ENCODE assay signal across 8 cellular contexts in genomic region chr18:5238371-5238758, GRCh38. TPM values are rescaled to one million over a fixed set of nuclear protein-coding genes. Genes with fewer than 3 reads are reported as not detected.
DNase-seq lines count a peak whose midpoint lies in the region; TF ChIP-seq lines count a peak whose summit lies in the region.

No MANE protein-coding gene starts in this region.

- 0 to 1% methylated on average over 27 to 29 of the region's 30 CpGs for WGBS in mesodermal cell (ENCODE audit: insufficient coverage in 2 of 2), 2 experiments

- peaks cover 15% of the 10 kb centered on the region for H3K36me3 Mint-ChIP-seq in Caco-2 (ENCODE audit: insufficient read depth, unreplicated experiment)

- H3K4me3 ChIP-seq in Caco-2 (ENCODE audit: low read depth, low read length) = peak overlapping the region; percentile 87
- peak overlapping the region; percentile 80 for H3K4me3 ChIP-seq in effector memory CD4-positive, alpha-beta T cell (ENCODE audit: insufficient read depth, low read depth, low read length, poor library complexity, severe bottlenecking)
- H3K4me3 ChIP-seq in mesodermal cell (ENCODE audit: extremely low read depth, insufficient read depth, low read length, poor library complexity, severe bottlenecking) = peak overlapping the region; percentile 74

- H3K27ac ChIP-seq in effector memory CD4-positive, alpha-beta T cell (ENCODE audit: insufficient read depth, low read length, poor library complexity, severe bottlenecking) = peak overlapping the region; percentile 95
- H3K27ac ChIP-seq in mesodermal cell (ENCODE audit: low read depth, low read length, severe bottlenecking) = peak overlapping the region; percentile 98

- H3K27ac Mint-ChIP-seq in Caco-2 (ENCODE audit: unreplicated experiment) = peak overlapping the region; percentile 98

- H3K4me1 Mint-ChIP-seq in Caco-2 (ENCODE audit: low read depth, unreplicated experiment) = no peaks in the 10 kb centered on the region

- TF ChIP-seq CTCF in Caco-2 (IDR thresholded peaks at IDR 0.05; ENCODE audit: insufficient read depth in 1 of 2, low read depth in 1 of 2, low read length in 1 of 2, severe bottlenecking in 1 of 2, unreplicated experiment in 1 of 2) (no peak), GM20000 (IDR thresholded peaks at IDR 0.05; ENCODE audit: extremely low read depth, missing control alignments) (no peak)

- peaks cover 5% of the 10 kb centered on the region; the same call in 1 of the 2 replicates for H3K4me1 ChIP-seq in Caco-2
- peaks cover 21% of the 10 kb centered on the region for H3K4me1 ChIP-seq in effector memory CD4-positive, alpha-beta T cell (ENCODE audit: control insufficient read depth, insufficient read depth, low read length, poor library complexity, severe bottlenecking)
- no peaks in the 10 kb centered on the region for H3K4me1 ChIP-seq in mesodermal cell (ENCODE audit: control insufficient read depth, insufficient read depth, low read length, poor library complexity, severe bottlenecking)

- no peaks in the 10 kb centered on the region for H3K27me3 ChIP-seq in Caco-2 (replicated peaks; ENCODE audit: control insufficient read depth, insufficient read depth, low read length)
- H3K27me3 ChIP-seq in effector memory CD4-positive, alpha-beta T cell (replicated peaks; ENCODE audit: control insufficient read depth, insufficient read depth, low read length, poor library complexity, severe bottlenecking) = no peaks in the 10 kb centered on the region

- no TSS peak for BruUV-seq in Caco-2 (replicated peaks; lab: Mats Ljungman, UMichigan)

- no peaks in the 10 kb centered on the region for H3K27me3 Mint-ChIP-seq in Caco-2 (ENCODE audit: insufficient read depth, unreplicated experiment)

- CTCF ChIA-PET in Caco-2 (lab: Charles Lee) = interaction anchor here (0.6 to 1.6 kb wide), 2 partner anchors 56 to 58 kb away, joined by 3 to 5 read pairs; no protein-coding TSS in a partner anchor

- H3K36me3 ChIP-seq in Caco-2 (ENCODE audit: control insufficient read depth, insufficient read depth, low read length) (peaks cover 3% of the 10 kb centered on the region; the same call in 1 of the 2 replicates), mesodermal cell (ENCODE audit: control insufficient read depth, insufficient read depth, low read length) (peaks cover 15% of the 10 kb centered on the region)
- peaks cover 7% of the 10 kb centered on the region for H3K36me3 ChIP-seq in effector memory CD4-positive, alpha-beta T cell (ENCODE audit: control insufficient read depth, insufficient read depth, low read length)

- no peaks in the 10 kb centered on the region for H3K9me3 ChIP-seq in Caco-2
- H3K9me3 ChIP-seq in effector memory CD4-positive, alpha-beta T cell (ENCODE audit: control insufficient read depth, low read length) = no peaks in the 10 kb centered on the region
- no peaks in the 10 kb centered on the region for H3K9me3 ChIP-seq in mesodermal cell (ENCODE audit: control insufficient read depth, low read length)

- H3K4me3 Mint-ChIP-seq in Caco-2 (ENCODE audit: unreplicated experiment) = peak overlapping the region; percentile 93

- peak; percentile 74 to 81 for DNase-seq in Caco-2
- peak; percentile 47 for DNase-seq in GM20000 (ENCODE audit: low spot score)
- peak; percentile 88 for DNase-seq in HT-29 (ENCODE audit: low spot score)
- peak; percentile 49 for DNase-seq in activated CD4-positive, alpha-beta T cell treated with anti-CD3 and anti-CD28 coated beads, Interleukin-2, amount 50 U/mL, for 1 hour
- DNase-seq in effector memory CD4-positive, alpha-beta T cell = peak in 2 of 3 donors; percentile 4 to 18
- DNase-seq in stimulated activated CD8-positive, alpha-beta memory T cell treated with anti-CD3 and anti-CD28 coated beads, Interleukin-7, amount 100 ng/mL, for 4 hours (ENCODE audit: low read depth in 2 of 2) = peak; percentile 19 to 32
- no peak for DNase-seq in NCI-H446 (lab: John Stamatoyannopoulos, UW)

- intact Hi-C loops in Caco-2 (cut with micrococcal nuclease; ENCODE audit: unreplicated experiment) = loop anchor here (1.0 to 5.0 kb wide), 3 partner anchors 58 to 166 kb away; no protein-coding TSS in a partner anchor

- POLR2A ChIA-PET in Caco-2 (lab: Charles Lee) = interaction anchor here (0.6 to 2.3 kb wide), 2 partner anchors 57 to 95 kb away, joined by 4 to 58 read pairs; partner anchors contain the start of gene ZBTB14

- H3K9me3 Mint-ChIP-seq in Caco-2 (ENCODE audit: unreplicated experiment) = no peaks in the 10 kb centered on the region

RNA-seq across cellular contexts. Expression of gene AKAIN1, which starts 41.3 kb away (rescaled TPM):
- not detected in 2 replicates for total RNA-seq in Caco-2 (2022)
- not detected in 2 replicates for total RNA-seq in HT-29 (2014; rRNA removed; shearing (Covaris generic))
- polyA plus RNA-seq in mesodermal cell (2013, experiment 1 of 2) = not detected
- not detected for polyA plus RNA-seq in mesodermal cell (2013, experiment 2 of 2)

RNA-seq across cellular contexts. Expression of gene ZBTB14, which starts 57.2 kb away (rescaled TPM):
- 13.9 and 14.7 TPM in 2 replicates for total RNA-seq in Caco-2 (2022)
- total RNA-seq in HT-29 (2014; rRNA removed; shearing (Covaris generic)) = 5.7 and 6.5 TPM in 2 replicates
- polyA plus RNA-seq in mesodermal cell (2013, experiment 1 of 2) = 15.8 TPM
- polyA plus RNA-seq in mesodermal cell (2013, experiment 2 of 2) = 14.1 TPM

Comparison
In these comparisons a context has a peak if more than half of its experiments do, and no peak if none do; other contexts are left out.
1. DNase-seq: peak in Caco-2 (2 of 2), GM20000 (single experiment), HT-29 (single experiment), activated CD4-positive, alpha-beta T cell treated with anti-CD3 and anti-CD28 coated beads, Interleukin-2, amount 50 U/mL, for 1 hour (single experiment), effector memory CD4-positive, alpha-beta T cell (2 of 3) and stimulated activated CD8-positive, alpha-beta memory T cell treated with anti-CD3 and anti-CD28 coated beads, Interleukin-7, amount 100 ng/mL, for 4 hours (2 of 2); none in NCI-H446 (0 of 2).
2. Peak in every context shown above with its lines, with median percentiles within 50 percentile points of each other: H3K4me3 ChIP-seq.